ENCODE assay signal across 20 cellular contexts in genomic region chr5:65395526-65396155, GRCh38.
DNase-seq lines count a peak whose midpoint lies in the region; ATAC-seq and TF ChIP-seq lines count a peak whose summit lies in the region.
"Had no signal": no experiment of that assay in that cellular context is flagged by ENCODE, and none has a peak within 500 bp of the region (broad histone marks: within the 10 kb centered on the region; RNA-seq: fewer than 3 reads in every experiment).

No MANE protein-coding gene starts in this region.

- H3K79me1 ChIP-seq in H9 (ENCODE audit: insufficient read depth, low read depth, low read length, poor library complexity, severe bottlenecking), result no peaks in the 10 kb centered on the region

- ATAC-seq in GM21576 (IDR thresholded peaks at IDR 0.05; ENCODE audit: unreplicated experiment), result no peak
- ATAC-seq: HepG2, left lobe of liver had no signal

- no peaks in the 10 kb centered on the region for H3K27me3 Mint-ChIP-seq in H9 (ENCODE audit: low read depth)

- H3K23me2 ChIP-seq in H9 (ENCODE audit: insufficient read length, low read depth, low read length, poor library complexity, severe bottlenecking), result no peaks in the 10 kb centered on the region

- no peak overlapping the region for H3K23ac ChIP-seq in H9 (ENCODE audit: insufficient read length, low read depth, low read length)

- H3K27ac Mint-ChIP-seq in H9, result no peak overlapping the region
- H3K27ac Mint-ChIP-seq: CD14-positive monocyte had no signal

- no peak for TF ChIP-seq CTCF in AG10803 (conservative IDR thresholded peaks at IDR 0.05; ENCODE audit: low read length)
- no peak for TF ChIP-seq CTCF in H9 (conservative IDR thresholded peaks at IDR 0.05)

- H2BK20ac ChIP-seq in H9 (ENCODE audit: low read depth, low read length, poor library complexity, severe bottlenecking), result no peak overlapping the region

- no peaks in the 10 kb centered on the region for H3K4me1 ChIP-seq in H9 (ENCODE audit: insufficient read depth, low read length)
- H3K4me1 ChIP-seq: right atrium auricular region had no signal

- no peak overlapping the region for H2BK12ac ChIP-seq in H9 (ENCODE audit: insufficient read length, low read depth, low read length)

- no peak overlapping the region for H3K4ac ChIP-seq in H9 (ENCODE audit: low read depth, low read length)

- no peak overlapping the region for H3K4me3 Mint-ChIP-seq in H9
- H3K4me3 Mint-ChIP-seq: CD14-positive monocyte had no signal

- H3K9me3 Mint-ChIP-seq in H9, result no peaks in the 10 kb centered on the region

- no peak overlapping the region for H3K9ac ChIP-seq in H9 (ENCODE audit: extremely low read depth, insufficient read length, low read length)

- H2BK120ac ChIP-seq in H9 (ENCODE audit: low read depth, low read length, poor library complexity, severe bottlenecking), result no peak overlapping the region

- H3K79me2 ChIP-seq in H9 (ENCODE audit: insufficient read depth, low read length), result no peaks in the 10 kb centered on the region

- no peaks in the 10 kb centered on the region for H3K36me3 Mint-ChIP-seq in H9 (ENCODE audit: insufficient read depth in 1 of 3, low read depth in 3 of 3)
- H3K36me3 Mint-ChIP-seq: CD14-positive monocyte had no signal

- peak; percentile 45 for DNase-seq in AG10803 (ENCODE audit: low read depth)
- peak; percentile 13 for DNase-seq in NCI-H69 (lab: John Stamatoyannopoulos, UW)
- DNase-seq in dermis blood vessel endothelial cell, result peak; percentile 70
- DNase-seq in kidney glomerular epithelial cell (lab: John Stamatoyannopoulos, UW), result peak; percentile 51
- no peak for DNase-seq in SHP77 (lab: John Stamatoyannopoulos, UW)
- DNase-seq in H9, result no peak
- no peak for DNase-seq in activated CD4-positive, alpha-beta T cell treated with anti-CD3 and anti-CD28 coated beads, Interleukin-2, amount 50 U/mL, for 1 hour
- DNase-seq: activated CD4-positive, alpha-beta T cell treated with anti-CD3 and anti-CD28 coated beads, Interleukin-2, amount 50 U/mL, for 4 hours; activated naive CD4-positive, alpha-beta T cell treated with anti-CD3 and anti-CD28 coated beads, Interleukin-2, amount 50 U/mL, for 16 hours; DMS 273 treated with DMSO at 0.1 percent for 48 hours; NCI-H1930; SIG-M5; stimulated activated naive CD4-positive, alpha-beta T cell treated with Interleukin-2 at 50 U/mL for 16 hours; T-helper 1 cell; tibial artery had no signal

- no peak overlapping the region for H4K91ac ChIP-seq in H9 (ENCODE audit: insufficient read length, low read depth, low read length)

- H2BK5ac ChIP-seq in H9 (ENCODE audit: insufficient read length, low read length), result no peak overlapping the region

- no peaks in the 10 kb centered on the region for H4K20me1 ChIP-seq in H9 (ENCODE audit: control insufficient read depth, insufficient read depth, insufficient read length)

- H3K18ac ChIP-seq in H9 (ENCODE audit: insufficient read length, low read depth, low read length), result no peak overlapping the region

- H3K14ac ChIP-seq in H9 (ENCODE audit: insufficient read depth, low read length), result no peak overlapping the region

- H3T11ph ChIP-seq in H9 (ENCODE audit: low read length), result no peak overlapping the region

- no peak overlapping the region for H2AFZ ChIP-seq in H9 (ENCODE audit: low read length)

- 0 out of 4 replicates have a peak, but pooled peaks cover 0 to 2% of the 10 kb centered on the region in 2 experiments for H3K4me1 Mint-ChIP-seq in H9
- H3K4me1 Mint-ChIP-seq: CD14-positive monocyte had no signal

- H3K27me3 ChIP-seq in H9 (ENCODE audit: insufficient read depth, low read length), result no peaks in the 10 kb centered on the region
- H3K27me3 ChIP-seq: right atrium auricular region, tibial artery had no signal

- no peak overlapping the region for H2AK5ac ChIP-seq in H9 (ENCODE audit: insufficient read length, low read length)

- H3K4me3 ChIP-seq in AG10803 (ENCODE audit: low read length), result no peak overlapping the region
- H3K4me3 ChIP-seq: right atrium auricular region, tibial artery had no signal

- H2BK15ac ChIP-seq in H9 (ENCODE audit: low read depth, low read length), result no peak overlapping the region

- no peak overlapping the region for H3K4me2 ChIP-seq in H9 (ENCODE audit: insufficient read depth, insufficient read length, low read length)

- no peak overlapping the region for H3K56ac ChIP-seq in H9 (ENCODE audit: insufficient read length, low read depth, low read length)

- WGBS in H9 (ENCODE audit: extremely low coverage, insufficient read length, low lambda C conversion rate), result no CpG with 5 or more reads among the region's 2 CpGs

- H3K27ac ChIP-seq in H9 (ENCODE audit: insufficient read length, low read depth, low read length), result no peak overlapping the region
- H3K27ac ChIP-seq: right atrium auricular region had no signal

- no peak overlapping the region for H4K8ac ChIP-seq in H9 (replicated peaks; ENCODE audit: insufficient read length, low read depth, low read length)

- H3K9me3 ChIP-seq in H9 (ENCODE audit: control insufficient read depth, low read depth, low read length), result no peaks in the 10 kb centered on the region
- H3K9me3 ChIP-seq: right atrium auricular region had no signal

- no peak overlapping the region for H4K5ac ChIP-seq in H9 (ENCODE audit: insufficient read length, low read depth, low read length)

Comparison
In these comparisons a context has a peak if more than half of its experiments do, and no peak if none do; other contexts are left out.
1. DNase-seq: peak in AG10803 (single experiment), NCI-H69 (single experiment), dermis blood vessel endothelial cell (single experiment) and kidney glomerular epithelial cell (single experiment); none in SHP77 (0 of 2), H9 (single experiment) and activated CD4-positive, alpha-beta T cell treated with anti-CD3 and anti-CD28 coated beads, Interleukin-2, amount 50 U/mL, for 1 hour (single experiment).